ENCODE assay signal across 20 cellular contexts in the genomic region with DNA sequence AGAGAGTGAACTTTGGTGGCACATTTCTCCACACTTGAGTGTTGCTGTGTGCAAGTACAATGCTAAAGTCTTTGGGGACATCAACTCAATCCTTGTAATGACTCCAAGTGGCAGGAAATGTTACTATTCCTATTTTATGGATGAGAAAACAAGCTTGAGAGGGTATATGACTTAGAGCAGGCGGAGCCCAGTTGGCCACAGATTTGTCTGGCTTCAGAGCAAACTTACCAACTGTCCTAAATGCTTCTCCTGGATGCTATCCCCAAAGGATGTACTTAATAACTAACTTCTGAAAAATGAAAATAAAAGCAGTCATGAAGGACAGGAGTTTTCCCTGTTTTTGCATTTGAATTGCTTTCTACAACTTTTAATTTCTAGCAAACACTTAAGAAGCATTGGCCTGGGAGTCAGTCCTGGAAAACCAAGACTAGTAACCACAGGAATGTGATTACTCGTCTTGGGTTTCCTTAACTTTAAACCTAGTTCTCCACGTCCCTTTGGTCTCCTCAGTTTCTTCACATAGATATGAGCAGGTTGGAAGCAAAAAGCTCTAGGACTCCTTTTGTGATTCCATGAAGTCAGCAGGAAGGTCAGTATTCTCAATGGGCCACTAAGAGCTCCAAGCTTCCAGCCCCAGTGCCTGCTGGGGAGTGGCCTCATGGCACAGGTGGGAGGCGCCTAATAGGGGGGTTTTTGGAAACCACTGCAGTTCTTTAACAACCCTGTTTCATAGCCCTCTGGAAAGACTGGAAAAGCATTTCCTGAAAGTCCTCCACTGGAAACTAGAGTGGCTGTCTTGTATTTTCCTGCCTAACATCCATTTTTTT.
A peak's percentile ranks its signal among the peaks of the same experiment; 100 is the strongest.
DNase-seq lines count a peak whose midpoint lies in the region; ATAC-seq, FAIRE-seq and TF ChIP-seq lines count a peak whose summit lies in the region.
"Had no signal": no experiment of that assay in that cellular context is flagged by ENCODE, and none has a peak within 500 bp of the region (broad histone marks: within the 10 kb centered on the region; RNA-seq: fewer than 3 reads in every experiment).

No MANE protein-coding gene starts in this region.

- 0 out of 2 replicates have a peak, but pooled peaks cover 9% of the 10 kb centered on the region for H3K9me3 ChIP-seq in NT2/D1 (ENCODE audit: insufficient read depth, low read length)
- H3K9me3 ChIP-seq: left lung had no signal

- ATAC-seq in HG02870 (IDR thresholded peaks at IDR 0.05; ENCODE audit: unreplicated experiment) (no peak), HG03108 (IDR thresholded peaks at IDR 0.05; ENCODE audit: unreplicated experiment) (no peak)
- ATAC-seq: left lung; stimulated activated memory B cell treated with anti-CD40 and anti-IgM and Interleukin-4, amounts not matched to agents 10 μg/mL and 1 μg/mL and 100 μg/mL, for 72 hours had no signal

- TF ChIP-seq POLR2A in GM12891 (IDR thresholded peaks at IDR 0.05; ENCODE audit: low read depth, low read length), result no peak

- no peak for TF ChIP-seq CTCF in epithelial cell of proximal tubule (conservative IDR thresholded peaks at IDR 0.05; ENCODE audit: low read depth, low read length)
- TF ChIP-seq CTCF in retinal pigment epithelial cell (conservative IDR thresholded peaks at IDR 0.05; ENCODE audit: low read depth, low read length), result no peak

- no peak for FAIRE-seq in GM12891 (lab: Jason Lieb, UNC)
- no peak for FAIRE-seq in frontal cortex (lab: Jason Lieb, UNC)
- FAIRE-seq: GM18507, HTR-8/SVneo had no signal

- no peaks in the 10 kb centered on the region for H3K36me3 ChIP-seq in NT2/D1 (ENCODE audit: insufficient read depth, insufficient read length, low read length)
- H3K36me3 ChIP-seq: left lung had no signal

- peak; percentile 9 for DNase-seq in GM04503 (ENCODE audit: low read depth)
- peak; percentile 28 for DNase-seq in NT2/D1 (ENCODE audit: low read depth, low spot score)
- DNase-seq in epithelial cell of proximal tubule (ENCODE audit: low read depth), result peak; percentile 49
- peak; percentile 21 for DNase-seq in retinal pigment epithelial cell (ENCODE audit: low read depth)
- no peak for DNase-seq in GM12891 (ENCODE audit: insufficient read length, low spot score)
- DNase-seq in frontal cortex (ENCODE audit: low spot score in 2 of 2), result no peak
- DNase-seq: activated gamma-delta T cell treated with Interleukin-2 at 50 U/mL for 16 hours; CD8-positive, alpha-beta memory T cell; central memory CD4-positive, alpha-beta T cell; GDM1; GOT3; left lung; naive B cell; NCI-H2171 treated with DMSO at 0.1 percent for 48 hours had no signal

- H3K4me1 ChIP-seq in NT2/D1 (ENCODE audit: insufficient read depth, insufficient read length), result peaks cover 4% of the 10 kb centered on the region
- H3K4me1 ChIP-seq: left lung had no signal

- H3K4me3 ChIP-seq in NT2/D1 (ENCODE audit: insufficient read length, low read depth), result no peak overlapping the region
- H3K4me3 ChIP-seq in epithelial cell of proximal tubule (ENCODE audit: low read depth, low read length), result no peak overlapping the region
- H3K4me3 ChIP-seq in retinal pigment epithelial cell (ENCODE audit: low read length), result no peak overlapping the region
- H3K4me3 ChIP-seq: hepatocyte, left lung had no signal

- H3K27me3 ChIP-seq in NT2/D1 (ENCODE audit: insufficient read depth, insufficient read length), result no peaks in the 10 kb centered on the region
- H3K27me3 ChIP-seq: hepatocyte, left lung had no signal

- no peak overlapping the region for H3K9ac ChIP-seq in NT2/D1 (ENCODE audit: insufficient read length, low read depth)

TF ChIP-seq in GM12891, 5 proteins besides CTCF, POLR2A, EP300 and RAD21:
- no peak for TF ChIP-seq POLR2AphosphoS5 (IDR thresholded peaks at IDR 0.05; ENCODE audit: low read depth, low read length)
- no peak for TF ChIP-seq POU2F2 (IDR thresholded peaks at IDR 0.05; ENCODE audit: low read depth, low read length)
- no peak for TF ChIP-seq SPI1 (IDR thresholded peaks at IDR 0.05; ENCODE audit: low read depth, low read length)
- TF ChIP-seq PAX5 (IDR thresholded peaks at IDR 0.05; ENCODE audit: insufficient read depth, low read length, severe bottlenecking), result no peak
- TF ChIP-seq TAF1 (IDR thresholded peaks at IDR 0.05; ENCODE audit: low read depth, low read length), result no peak
TF ChIP-seq in GM12891: peak in this region for 0.

Comparison
In these comparisons a context has a peak if more than half of its experiments do, and no peak if none do; other contexts are left out.
1. DNase-seq: peak in GM04503 (single experiment), NT2/D1 (single experiment), epithelial cell of proximal tubule (single experiment) and retinal pigment epithelial cell (single experiment); none in GM12891 (single experiment) and frontal cortex (0 of 2).